ENCODE assay signal across 8 cellular contexts in the genomic region with DNA sequence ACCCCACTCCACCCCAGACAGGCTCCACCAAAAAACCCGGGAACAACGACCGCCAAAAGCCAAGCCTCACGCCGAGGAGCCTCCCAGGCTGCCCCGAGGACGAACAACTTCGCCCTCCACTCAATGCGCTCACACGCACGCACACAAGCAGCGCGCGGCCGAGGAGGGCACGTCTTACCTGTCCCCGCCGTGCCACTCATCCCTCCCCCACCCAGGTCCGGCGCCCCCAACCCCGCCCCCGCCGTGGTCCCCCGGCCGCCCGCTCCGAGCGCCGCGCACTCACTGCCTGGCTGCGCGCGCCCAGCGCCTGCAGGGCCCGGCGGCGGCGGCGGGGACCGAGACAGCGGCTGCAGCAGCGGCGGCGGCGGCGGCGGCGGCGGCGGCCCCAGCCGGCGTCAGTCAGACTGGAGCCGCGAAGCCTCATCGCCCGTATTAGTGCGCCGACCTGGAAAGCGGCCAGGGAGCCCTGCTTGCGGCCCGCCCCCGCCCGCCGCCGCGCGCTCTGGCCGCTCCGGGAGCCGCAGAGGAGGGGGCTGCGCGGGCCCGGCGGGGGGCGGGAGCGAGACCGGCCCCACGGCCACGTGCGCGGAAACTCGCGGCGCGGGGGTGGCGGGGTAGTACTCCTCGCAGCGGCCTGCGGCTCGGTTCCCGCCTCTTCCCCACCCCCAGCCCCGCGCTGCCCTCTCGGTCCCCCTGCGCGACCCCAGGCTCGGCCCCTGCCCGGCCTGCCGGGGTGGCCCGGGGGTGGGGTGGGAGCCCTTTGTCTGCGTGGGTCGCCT. TPM values are rescaled to one million over a fixed set of nuclear protein-coding genes. Genes with fewer than 3 reads are reported as not detected.
DNase-seq lines count a peak whose midpoint lies in the region; ATAC-seq and TF ChIP-seq lines count a peak whose summit lies in the region.

TSS of gene SMAD9 (minus strand) at position 406 of the 779 bp plus-strand sequence. CDS start 40,549 bp downstream, outside the sequence.

- no peaks in the 10 kb centered on the region for H3K36me3 ChIP-seq in gastroesophageal sphincter
- H3K36me3 ChIP-seq in neural cell (ENCODE audit: insufficient read depth, low read length): no peaks in the 10 kb centered on the region

- H3K27me3 Mint-ChIP-seq in activated T-helper 1 cell treated with anti-CD3 and anti-CD28 coated beads, Interleukin-12 subunit alpha, Interleukin-12 subunit beta, Interleukin-2, Interleukin-4 antibody, amounts not matched to agents 30 ng/mL and 10 ng/mL and 1 ng/mL, durations not matched to agents 14 hours and 24 hours and 36 hours (ENCODE audit: insufficient read depth): peaks cover 66% of the 10 kb centered on the region

- TF ChIP-seq RAD21 in neural cell (conservative IDR thresholded peaks at IDR 0.05): no peak

- H3F3A ChIP-seq in neural cell (ENCODE audit: insufficient read depth, low read length, poor library complexity, severe bottlenecking): peaks cover 5% of the 10 kb centered on the region

- H3K4me3 ChIP-seq in gastroesophageal sphincter (peak within 1 kb of the TSS; percentile 76 to 83), neural cell (ENCODE audit: low read length) (peak within 1 kb of the TSS; percentile 71)

- TF ChIP-seq EP300 in gastroesophageal sphincter (IDR thresholded peaks at IDR 0.05) (no peak), neural cell (conservative IDR thresholded peaks at IDR 0.05; ENCODE audit: poor library complexity, severe bottlenecking) (peak; percentile 11)

- no peaks in the 10 kb centered on the region for H4K20me1 ChIP-seq in neural cell (ENCODE audit: insufficient read depth)

- H3K4me3 Mint-ChIP-seq in activated T-helper 1 cell treated with anti-CD3 and anti-CD28 coated beads, Interleukin-12 subunit alpha, Interleukin-12 subunit beta, Interleukin-2, Interleukin-4 antibody, amounts not matched to agents 30 ng/mL and 10 ng/mL and 1 ng/mL, durations not matched to agents 14 hours and 24 hours and 36 hours: peak within 1 kb of the TSS; percentile 82

- H3K27ac ChIP-seq in gastroesophageal sphincter (peak within 1 kb of the TSS; percentile 73 to 93 (median 92)), neural cell (ENCODE audit: low read length) (no peak within 1 kb of the TSS)

- TF ChIP-seq POLR2A in gastroesophageal sphincter (IDR thresholded peaks at IDR 0.05): peak in 1 of 2 donors; percentile 39

- H3K36me3 Mint-ChIP-seq in activated T-helper 1 cell treated with anti-CD3 and anti-CD28 coated beads, Interleukin-12 subunit alpha, Interleukin-12 subunit beta, Interleukin-2, Interleukin-4 antibody, amounts not matched to agents 30 ng/mL and 10 ng/mL and 1 ng/mL, durations not matched to agents 14 hours and 24 hours and 36 hours (ENCODE audit: low read depth): peaks cover 2% of the 10 kb centered on the region

- no peaks in the 10 kb centered on the region for H3K79me2 ChIP-seq in neural cell (replicated peaks; ENCODE audit: insufficient read depth, low read length)

- H3K9me3 ChIP-seq in gastroesophageal sphincter: no peaks in the 10 kb centered on the region
- H3K9me3 ChIP-seq in neural cell (ENCODE audit: low read length): no peaks in the 10 kb centered on the region

- POLR2A ChIA-PET in HEK293T (lab: Yijun Ruan, JAX): interaction anchor here (0.7 to 1.8 kb wide), 5 partner anchors 11 to 62 kb away, joined by 3 to 5 read pairs (median 3); no protein-coding TSS in a partner anchor

- DNase-seq in NOMO-1 treated with DMSO at 0.1 percent for 48 hours (lab: John Stamatoyannopoulos, UW; ENCODE audit: unreplicated experiment) (peak; percentile 15), NOMO-1 treated with dmso at 0.1 percent for 144 hours (lab: John Stamatoyannopoulos, UW; ENCODE audit: unreplicated experiment) (no peak), HEK293T (ENCODE audit: extremely low spot score) (peak; percentile 70), NCI-H2081 treated with DMSO at 0.1 percent for 48 hours (lab: John Stamatoyannopoulos, UW) (peak; percentile 31)
- no peak for DNase-seq in activated T-helper 1 cell treated with anti-CD3 and anti-CD28 coated beads, Interleukin-12 subunit alpha, Interleukin-12 subunit beta, Interleukin-2, Interleukin-4 antibody, amounts not matched to agents 30 ng/mL and 10 ng/mL and 1 ng/mL, durations not matched to agents 14 hours and 24 hours and 36 hours (ENCODE audit: low spot score)

- no peaks in the 10 kb centered on the region for H3K4me1 Mint-ChIP-seq in activated T-helper 1 cell treated with anti-CD3 and anti-CD28 coated beads, Interleukin-12 subunit alpha, Interleukin-12 subunit beta, Interleukin-2, Interleukin-4 antibody, amounts not matched to agents 30 ng/mL and 10 ng/mL and 1 ng/mL, durations not matched to agents 14 hours and 24 hours and 36 hours (ENCODE audit: low read depth)

- no CpG with 5 or more reads among the region's 102 CpGs for WGBS in gastroesophageal sphincter (ENCODE audit: low coverage in 1 of 2), 2 donors

- H3K4me2 ChIP-seq in neural cell (ENCODE audit: low read length): peak within 1 kb of the TSS; percentile 93

- H3K9me2 ChIP-seq in neural cell (ENCODE audit: insufficient read depth, low read length): no peaks in the 10 kb centered on the region

- intact Hi-C loops in activated T-helper 1 cell treated with anti-CD3 and anti-CD28 coated beads, Interleukin-12 subunit alpha, Interleukin-12 subunit beta, Interleukin-2, Interleukin-4 antibody, amounts not matched to agents 30 ng/mL and 10 ng/mL and 1 ng/mL, durations not matched to agents 14 hours and 24 hours and 36 hours (cut with micrococcal nuclease): no loop called here

- CTCF ChIA-PET in HEK293T (lab: Yijun Ruan, JAX): no interaction called here

- H3K9ac ChIP-seq in neural cell (ENCODE audit: low read length): peak within 1 kb of the TSS; percentile 38

- H3K27ac Mint-ChIP-seq in activated T-helper 1 cell treated with anti-CD3 and anti-CD28 coated beads, Interleukin-12 subunit alpha, Interleukin-12 subunit beta, Interleukin-2, Interleukin-4 antibody, amounts not matched to agents 30 ng/mL and 10 ng/mL and 1 ng/mL, durations not matched to agents 14 hours and 24 hours and 36 hours: no peak within 1 kb of the TSS

- no peaks in the 10 kb centered on the region for H3K9me3 Mint-ChIP-seq in activated T-helper 1 cell treated with anti-CD3 and anti-CD28 coated beads, Interleukin-12 subunit alpha, Interleukin-12 subunit beta, Interleukin-2, Interleukin-4 antibody, amounts not matched to agents 30 ng/mL and 10 ng/mL and 1 ng/mL, durations not matched to agents 14 hours and 24 hours and 36 hours

- H2AFZ ChIP-seq in neural cell (ENCODE audit: low read depth, low read length): no peak within 1 kb of the TSS

- TF ChIP-seq CTCF in gastroesophageal sphincter (IDR thresholded peaks at IDR 0.05): no peak
- no peak for TF ChIP-seq CTCF in neural cell (IDR thresholded peaks at IDR 0.05; ENCODE audit: poor library complexity, severe bottlenecking)

- no peaks in the 10 kb centered on the region for H3K27me3 ChIP-seq in gastroesophageal sphincter
- peaks cover 12% of the 10 kb centered on the region for H3K27me3 ChIP-seq in neural cell (ENCODE audit: insufficient read depth, low read depth, low read length)

- H3K4me1 ChIP-seq in gastroesophageal sphincter: peaks cover 0 to 50% (median 0%) of the 10 kb centered on the region in 3 donors

- ATAC-seq in gastroesophageal sphincter (peak; percentile 89), HG02938 (IDR thresholded peaks at IDR 0.05; ENCODE audit: unreplicated experiment) (no peak)

TF ChIP-seq in HEK293T, 16 proteins besides CTCF, POLR2A, EP300 and RAD21:
- TF ChIP-seq L3MBTL2 (conservative IDR thresholded peaks at IDR 0.05) (no peak; the same call in 1 of the 2 replicates), FOXM1 (IDR thresholded peaks at IDR 0.05; ENCODE audit: borderline replicate concordance) (0 out of 2 replicates have a peak, but pooled peaks have one; percentile 42)

TF ChIP-seq in neural cell, 6 proteins besides CTCF, POLR2A, EP300 and RAD21:
- TF ChIP-seq TAF1 (IDR thresholded peaks at IDR 0.05; ENCODE audit: low read depth) (no peak), MXI1 (conservative IDR thresholded peaks at IDR 0.05; ENCODE audit: poor library complexity, severe bottlenecking) (peak; percentile 35), POLR2AphosphoS5 (IDR thresholded peaks at IDR 0.05) (no peak), EZH2 (IDR thresholded peaks at IDR 0.05; ENCODE audit: borderline replicate concordance, insufficient read depth, low read length, poor library complexity, severe bottlenecking) (no peak), SMC3 (conservative IDR thresholded peaks at IDR 0.05; ENCODE audit: poor library complexity) (no peak)
- TF ChIP-seq, protein P1, sequence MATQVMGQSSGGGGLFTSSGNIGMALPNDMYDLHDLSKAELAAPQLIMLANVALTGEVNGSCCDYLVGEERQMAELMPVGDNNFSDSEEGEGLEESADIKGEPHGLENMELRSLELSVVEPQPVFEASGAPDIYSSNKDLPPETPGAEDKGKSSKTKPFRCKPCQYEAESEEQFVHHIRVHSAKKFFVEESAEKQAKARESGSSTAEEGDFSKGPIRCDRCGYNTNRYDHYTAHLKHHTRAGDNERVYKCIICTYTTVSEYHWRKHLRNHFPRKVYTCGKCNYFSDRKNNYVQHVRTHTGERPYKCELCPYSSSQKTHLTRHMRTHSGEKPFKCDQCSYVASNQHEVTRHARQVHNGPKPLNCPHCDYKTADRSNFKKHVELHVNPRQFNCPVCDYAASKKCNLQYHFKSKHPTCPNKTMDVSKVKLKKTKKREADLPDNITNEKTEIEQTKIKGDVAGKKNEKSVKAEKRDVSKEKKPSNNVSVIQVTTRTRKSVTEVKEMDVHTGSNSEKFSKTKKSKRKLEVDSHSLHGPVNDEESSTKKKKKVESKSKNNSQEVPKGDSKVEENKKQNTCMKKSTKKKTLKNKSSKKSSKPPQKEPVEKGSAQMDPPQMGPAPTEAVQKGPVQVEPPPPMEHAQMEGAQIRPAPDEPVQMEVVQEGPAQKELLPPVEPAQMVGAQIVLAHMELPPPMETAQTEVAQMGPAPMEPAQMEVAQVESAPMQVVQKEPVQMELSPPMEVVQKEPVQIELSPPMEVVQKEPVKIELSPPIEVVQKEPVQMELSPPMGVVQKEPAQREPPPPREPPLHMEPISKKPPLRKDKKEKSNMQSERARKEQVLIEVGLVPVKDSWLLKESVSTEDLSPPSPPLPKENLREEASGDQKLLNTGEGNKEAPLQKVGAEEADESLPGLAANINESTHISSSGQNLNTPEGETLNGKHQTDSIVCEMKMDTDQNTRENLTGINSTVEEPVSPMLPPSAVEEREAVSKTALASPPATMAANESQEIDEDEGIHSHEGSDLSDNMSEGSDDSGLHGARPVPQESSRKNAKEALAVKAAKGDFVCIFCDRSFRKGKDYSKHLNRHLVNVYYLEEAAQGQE (IDR thresholded peaks at IDR 0.05; ENCODE audit: borderline replicate concordance): no peak

RNA-seq across cellular contexts. Expression of gene SMAD9, which starts in this region (rescaled TPM):
- total RNA-seq in activated T-helper 1 cell treated with anti-CD3 and anti-CD28 coated beads, Interleukin-12 subunit alpha, Interleukin-12 subunit beta, Interleukin-2, Interleukin-4 antibody, amounts not matched to agents 30 ng/mL and 10 ng/mL and 1 ng/mL, durations not matched to agents 14 hours and 24 hours and 36 hours: 0.08 TPM in 1 of 2 replicates, not detected in the other
- 10 to 100 TPM; 47.3 to 93.7 (median 59.7) TPM for total RNA-seq in gastroesophageal sphincter
- polyA plus RNA-seq in neural cell: 2.3 and 2.5 TPM in 2 replicates
- polyA minus RNA-seq in neural cell: 4.1 and 4.3 TPM in 2 replicates

Comparison
In these comparisons a context has a peak if more than half of its experiments do, and no peak if none do; other contexts are left out.
1. RNA of gene SMAD9 (total RNA-seq): 47.3 to 93.7 TPM in gastroesophageal sphincter; 0.08 TPM in activated T-helper 1 cell treated with anti-CD3 and anti-CD28 coated beads, Interleukin-12 subunit alpha, Interleukin-12 subunit beta, Interleukin-2, Interleukin-4 antibody, amounts not matched to agents 30 ng/mL and 10 ng/mL and 1 ng/mL, durations not matched to agents 14 hours and 24 hours and 36 hours; every median in the first group is over 10 times any median in the second.
2. DNase-seq: peak in NOMO-1 treated with DMSO at 0.1 percent for 48 hours (single experiment), HEK293T (single experiment) and NCI-H2081 treated with DMSO at 0.1 percent for 48 hours (single experiment); none in NOMO-1 treated with dmso at 0.1 percent for 144 hours (single experiment) and activated T-helper 1 cell treated with anti-CD3 and anti-CD28 coated beads, Interleukin-12 subunit alpha, Interleukin-12 subunit beta, Interleukin-2, Interleukin-4 antibody, amounts not matched to agents 30 ng/mL and 10 ng/mL and 1 ng/mL, durations not matched to agents 14 hours and 24 hours and 36 hours (single experiment).